ENCODE assay signal across 11 cellular contexts in the genomic region with DNA sequence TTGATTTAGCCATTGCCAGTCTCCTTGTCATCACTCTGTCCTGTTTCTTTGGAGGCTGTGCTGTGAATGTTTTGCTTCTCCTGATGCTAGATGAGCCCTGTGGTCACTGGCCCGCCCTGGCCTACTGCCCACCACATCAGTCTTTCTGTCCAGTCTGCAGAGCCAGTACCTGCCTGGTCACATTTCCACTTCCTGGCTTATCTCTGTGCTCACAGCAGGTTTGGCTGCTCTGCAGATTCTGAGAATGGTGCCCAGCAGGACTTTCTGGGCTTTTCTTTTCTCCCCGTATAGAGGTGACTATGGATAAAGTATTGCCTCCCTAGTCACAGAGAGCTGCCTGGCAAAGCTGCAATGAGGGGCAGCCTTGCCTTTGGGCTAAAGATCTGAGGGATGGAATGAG.
A peak's percentile ranks its signal among the peaks of the same experiment; 100 is the strongest.
DNase-seq lines count a peak whose midpoint lies in the region; TF ChIP-seq lines count a peak whose summit lies in the region.
"Had no signal": no experiment of that assay in that cellular context is flagged by ENCODE, and none has a peak within 500 bp of the region (broad histone marks: within the 10 kb centered on the region; RNA-seq: fewer than 3 reads in every experiment).

No MANE protein-coding gene starts in this region.

- H3K9ac ChIP-seq in endodermal cell (ENCODE audit: extremely low read depth, low read length, poor library complexity, severe bottlenecking) = no peak overlapping the region

- POLR2A ChIA-PET in HEK293 (lab: Yijun Ruan, JAX) = no interaction called here

- no peak for TF ChIP-seq CTCF in HEK293 (tag by site-specific recombination; IDR thresholded peaks at IDR 0.05)
- no peak for TF ChIP-seq CTCF in endodermal cell (conservative IDR thresholded peaks at IDR 0.05)
- no peak for TF ChIP-seq CTCF in nephron (IDR thresholded peaks at IDR 0.05; ENCODE audit: unreplicated experiment in 3 of 3)
- TF ChIP-seq CTCF in testis (IDR thresholded peaks at IDR 0.05) = no peak

- intact Hi-C loops in testis (cut with DNase I; ENCODE audit: low total_unique reads) = no loop called here

- H3K4me3 ChIP-seq in HEK293 (ENCODE audit: low read depth, low read length) (no peak overlapping the region), endodermal cell (ENCODE audit: low read length) (no peak overlapping the region), testis (no peak overlapping the region)
- H3K4me3 ChIP-seq: A549 had no signal

- DNase-seq in endodermal cell = peak; percentile 51
- DNase-seq in testis = no peak
- no peak for DNase-seq in activated CD4-positive, alpha-beta T cell treated with anti-CD3 and anti-CD28 coated beads, Interleukin-2, amount 50 U/mL, for 4 hours
- DNase-seq in NCI-H69 (lab: John Stamatoyannopoulos, UW) = no peak
- no peak for DNase-seq in nucleus accumbens (lab: John Stamatoyannopoulos, UW)
- DNase-seq: CD4-positive, CD25-positive, alpha-beta regulatory T cell; DMS53; IMR-90 had no signal

- H3K9me3 ChIP-seq in HEK293 (ENCODE audit: control insufficient read depth, insufficient read depth, low read depth, low read length) (no peaks in the 10 kb centered on the region), endodermal cell (ENCODE audit: control insufficient read depth, low read length) (no peaks in the 10 kb centered on the region), testis (no peaks in the 10 kb centered on the region)
- H3K9me3 ChIP-seq: A549 had no signal

- H3K4me1 ChIP-seq in HEK293 (ENCODE audit: control insufficient read depth, insufficient read depth, low read length) (no peaks in the 10 kb centered on the region; the same call in 1 of the 2 replicates), endodermal cell (ENCODE audit: control insufficient read depth, insufficient read depth, low read length) (peaks cover 3% of the 10 kb centered on the region), testis (peaks cover 22% of the 10 kb centered on the region)
- H3K4me1 ChIP-seq: A549 had no signal

- H3K27me3 Mint-ChIP-seq in endodermal cell (ENCODE audit: insufficient read depth) (no peaks in the 10 kb centered on the region), nephron (ENCODE audit: low read depth) (no peaks in the 10 kb centered on the region)
- H3K27me3 Mint-ChIP-seq: CD4-positive, CD25-positive, alpha-beta regulatory T cell had no signal

- no peak for TF ChIP-seq POLR2A in testis (IDR thresholded peaks at IDR 0.05)

- WGBS in endodermal cell (ENCODE audit: insufficient coverage in 1 of 2, insufficient read length in 1 of 2), 2 experiments = 71% methylated on average over 2 of the region's 2 CpGs; no CpG with 5 or more reads in 1 of the 2 experiments
- WGBS in testis, 2 donors = 78 to 83% methylated on average over 2 of the region's 2 CpGs

- H3K4me1 Mint-ChIP-seq in endodermal cell = peaks cover 8% of the 10 kb centered on the region
- peaks cover 33% of the 10 kb centered on the region for H3K4me1 Mint-ChIP-seq in nephron
- H3K4me1 Mint-ChIP-seq: CD4-positive, CD25-positive, alpha-beta regulatory T cell had no signal

- H3K36me3 Mint-ChIP-seq in endodermal cell (ENCODE audit: low read depth) (no peaks in the 10 kb centered on the region), nephron (ENCODE audit: low read depth) (no peaks in the 10 kb centered on the region)
- H3K36me3 Mint-ChIP-seq: CD4-positive, CD25-positive, alpha-beta regulatory T cell had no signal

- H3K36me3 ChIP-seq in HEK293 (ENCODE audit: control insufficient read depth in 2 of 2, insufficient read depth in 1 of 2, low read length in 2 of 2) (no peaks in the 10 kb centered on the region), endodermal cell (ENCODE audit: control insufficient read depth, insufficient read depth, low read length) (no peaks in the 10 kb centered on the region), testis (ENCODE audit: low read depth, missing control alignments) (no peaks in the 10 kb centered on the region)

- CTCF ChIA-PET in HEK293 (lab: Yijun Ruan, JAX) = no interaction called here

- H3K9me3 Mint-ChIP-seq in endodermal cell (no peaks in the 10 kb centered on the region), nephron (no peaks in the 10 kb centered on the region)

- H3K27ac Mint-ChIP-seq in endodermal cell (no peak overlapping the region), nephron (peak overlapping the region in 2 of 3 experiments; percentile 40 to 96)
- H3K27ac Mint-ChIP-seq: CD4-positive, CD25-positive, alpha-beta regulatory T cell had no signal

- H3K27me3 ChIP-seq in endodermal cell (ENCODE audit: control insufficient read depth, insufficient read depth, low read length, poor library complexity, severe bottlenecking) (no peaks in the 10 kb centered on the region), testis (no peaks in the 10 kb centered on the region)

- H3K4me3 Mint-ChIP-seq in endodermal cell (no peak overlapping the region), nephron (no peak overlapping the region)
- H3K4me3 Mint-ChIP-seq: CD4-positive, CD25-positive, alpha-beta regulatory T cell had no signal

- H3K27ac ChIP-seq in HEK293 (ENCODE audit: extremely low read depth, low read depth, low read length) = no peak overlapping the region
- no peak overlapping the region for H3K27ac ChIP-seq in endodermal cell (ENCODE audit: low read depth, low read length)
- peak overlapping the region; percentile 72 to 86 for H3K27ac ChIP-seq in testis
- H3K27ac ChIP-seq: A549 had no signal

TF ChIP-seq in HEK293, 187 proteins besides CTCF, POLR2A, EP300 and RAD21:
- 0 out of 2 replicates have a peak, but pooled peaks have one; percentile 12 for TF ChIP-seq ZIC2 (tag by site-specific recombination; IDR thresholded peaks at IDR 0.05)
- no peak for TF ChIP-seq ZNF626 (tag by site-specific recombination; IDR thresholded peaks at IDR 0.05)
- no peak for TF ChIP-seq ZNF426 (tag by site-specific recombination; IDR thresholded peaks at IDR 0.05)
- TF ChIP-seq ZBTB21 (tag by site-specific recombination; IDR thresholded peaks at IDR 0.05) = no peak
- no peak for TF ChIP-seq ZNF521 (tag by site-specific recombination; IDR thresholded peaks at IDR 0.05)

Comparison
In these comparisons a context has a peak if more than half of its experiments do, and no peak if none do; other contexts are left out.
1. H3K27ac ChIP-seq: peak in testis (2 of 2); none in HEK293 (single experiment) and endodermal cell (single experiment).